9 cellular contexts compared by ENCODE assay signal in genomic region chr5:116068028-116068632, GRCh38. TPM values are rescaled to one million over a fixed set of nuclear protein-coding genes. Genes with fewer than 3 reads are reported as not detected.
DNase-seq lines count a peak whose midpoint lies in the region; ATAC-seq and TF ChIP-seq lines count a peak whose summit lies in the region.
"Had no signal": no experiment of that assay in that cellular context is flagged by ENCODE, and none has a peak within 500 bp of the region (broad histone marks: within the 10 kb centered on the region; RNA-seq: fewer than 3 reads in every experiment).

No MANE protein-coding gene starts in this region.

- no peak overlapping the region for H3K4me2 ChIP-seq in parathyroid adenoma (ENCODE audit: low read length)

- H3K36me3 ChIP-seq in CD4-positive, alpha-beta memory T cell (ENCODE audit: insufficient read depth, low read length), result no peaks in the 10 kb centered on the region
- no peaks in the 10 kb centered on the region for H3K36me3 ChIP-seq in parathyroid adenoma (ENCODE audit: control insufficient read depth, insufficient read depth, low read length)

- peaks cover 13% of the 10 kb centered on the region for H3K27me3 ChIP-seq in CD4-positive, alpha-beta memory T cell (ENCODE audit: insufficient read depth, low read length)
- H3K27me3 ChIP-seq in parathyroid adenoma (ENCODE audit: control insufficient read depth, insufficient read depth, low read length), result no peaks in the 10 kb centered on the region

- peak in 4 of 5 donors; percentile 32 to 46 (median 34) for DNase-seq in CD4-positive, alpha-beta memory T cell
- DNase-seq in KBM-7, result peak; percentile 66
- DNase-seq in T follicular helper cell (ENCODE audit: low read depth), result peak; percentile 17
- peak; percentile 67 for DNase-seq in fibroblast of mammary gland (ENCODE audit: low read depth)
- DNase-seq in D341Med (ENCODE audit: low spot score), result no peak

- no peaks in the 10 kb centered on the region for H3K79me2 ChIP-seq in parathyroid adenoma

- no peak for ATAC-seq in GM18907 (IDR thresholded peaks at IDR 0.05; ENCODE audit: unreplicated experiment)

- no peak overlapping the region for H2AFZ ChIP-seq in parathyroid adenoma

- H3K4me3 ChIP-seq in CD4-positive, alpha-beta memory T cell (ENCODE audit: low read length in 2 of 2), result no peak overlapping the region
- H3K4me3 ChIP-seq in GM12875 (ENCODE audit: low read depth, low read length) (no peak overlapping the region), fibroblast of mammary gland (ENCODE audit: control insufficient read depth, low read depth, low read length) (no peak overlapping the region), parathyroid adenoma (ENCODE audit: low read depth, low read length) (no peak overlapping the region)

- H3K4me1 Mint-ChIP-seq in CD4-positive, alpha-beta memory T cell, result no peaks in the 10 kb centered on the region

- CTCF ChIA-PET in CD4-positive, alpha-beta memory T cell (lab: Charles Lee; ENCODE audit: partially characterized antibody), result interaction anchor here (0.7 to 3.0 kb wide), 16 partner anchors 8 to 760 kb away, joined by 3 to 26 read pairs (median 4); partner anchors contain the start of gene COMMD10

- H3K27ac ChIP-seq in CD4-positive, alpha-beta memory T cell (ENCODE audit: low read depth, low read length), result no peak overlapping the region
- H3K27ac ChIP-seq in parathyroid adenoma, result no peak overlapping the region

- TF ChIP-seq CTCF in GM12875 (IDR thresholded peaks at IDR 0.05; ENCODE audit: borderline replicate concordance, insufficient read depth, low read depth, low read length) (0 out of 2 replicates have a peak, but pooled peaks have one; percentile 18), fibroblast of mammary gland (conservative IDR thresholded peaks at IDR 0.05; ENCODE audit: control insufficient read depth, insufficient read depth, low read depth, low read length) (peak; percentile 75), parathyroid adenoma (IDR thresholded peaks at IDR 0.05) (peak; percentile 88)

- no peak overlapping the region for H3K4me3 Mint-ChIP-seq in CD4-positive, alpha-beta memory T cell

- no peaks in the 10 kb centered on the region for H3K9me3 ChIP-seq in CD4-positive, alpha-beta memory T cell (ENCODE audit: control insufficient read depth in 1 of 2, low read length in 2 of 2)
- H3K9me3 ChIP-seq in parathyroid adenoma (ENCODE audit: control insufficient read depth, low read length), result no peaks in the 10 kb centered on the region

- H3K36me3 Mint-ChIP-seq in CD4-positive, alpha-beta memory T cell, result no peaks in the 10 kb centered on the region

- POLR2A ChIA-PET in CD4-positive, alpha-beta memory T cell (lab: Charles Lee; ENCODE audit: partially characterized antibody), result no interaction called here

- H3K9ac ChIP-seq in parathyroid adenoma, result no peak overlapping the region

- no peaks in the 10 kb centered on the region for H3K9me3 Mint-ChIP-seq in CD4-positive, alpha-beta memory T cell

- H3K4me1 ChIP-seq in CD4-positive, alpha-beta memory T cell (ENCODE audit: insufficient read depth, low read length), result no peaks in the 10 kb centered on the region
- no peaks in the 10 kb centered on the region for H3K4me1 ChIP-seq in parathyroid adenoma

- intact Hi-C loops in CD4-positive, alpha-beta memory T cell (cut with micrococcal nuclease), result loop anchor here (1.0 to 5.0 kb wide), 3 partner anchors 231 to 759 kb away; no protein-coding TSS in a partner anchor

- no peak overlapping the region for H3K27ac Mint-ChIP-seq in CD4-positive, alpha-beta memory T cell

- in situ Hi-C loops in KBM-7 (cut with MboI; ENCODE audit: low pct_unique_long_range_greater_than_20kb, low sequenced_read_pairs), result loop anchor here (25.0 kb wide), 1 partner anchor 181 kb away; no protein-coding TSS in a partner anchor

- H3K27me3 Mint-ChIP-seq in CD4-positive, alpha-beta memory T cell, result peaks cover 16 to 22% of the 10 kb centered on the region in 2 donors

RNA-seq across cellular contexts. Expression of gene COMMD10, which starts 16.7 kb away (rescaled TPM):
- 10 to 100 TPM; 31.4 to 32.0 TPM for total RNA-seq in CD4-positive, alpha-beta memory T cell
- polyA plus RNA-seq in CD4-positive, alpha-beta memory T cell, result 10 to 100 TPM; 38.4 to 54.3 TPM

RNA-seq across cellular contexts. Expression of gene ARL14EPL, which starts 35.9 kb away (rescaled TPM):
- total RNA-seq in CD4-positive, alpha-beta memory T cell, result not detected
- not detected for polyA plus RNA-seq in CD4-positive, alpha-beta memory T cell
- total RNA-seq: activated CD8-positive, alpha-beta memory T cell treated with anti-CD3 and anti-CD28 coated beads for 36 hours had no signal

Comparison
In these comparisons a context has a peak if more than half of its experiments do, and no peak if none do; other contexts are left out.
1. CTCF ChIP-seq: peak in every context shown above with its lines; median percentile 88 in parathyroid adenoma; 75 in fibroblast of mammary gland; 18 in GM12875.